ENCODE assay signal across 1 cellular context in the genomic region with DNA sequence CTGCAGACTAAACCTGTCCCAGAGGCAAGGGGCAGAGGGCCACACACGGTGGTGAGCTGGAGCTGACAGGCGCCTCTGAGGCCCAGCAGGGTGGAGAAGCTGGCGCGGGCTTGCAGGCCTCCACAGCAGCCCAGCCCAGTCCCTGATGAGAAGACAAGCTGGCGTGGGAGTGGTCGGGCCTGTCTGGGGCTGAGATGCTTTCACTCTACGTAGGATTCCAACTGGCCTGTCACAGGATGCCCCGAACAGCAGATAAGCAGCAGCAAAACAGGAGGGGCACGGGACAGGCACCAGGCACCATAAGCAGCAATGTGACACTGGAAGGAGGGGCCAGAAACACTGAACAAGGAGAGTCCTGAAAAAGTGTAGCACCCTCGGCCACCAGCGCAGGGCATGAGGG.
TF ChIP-seq lines count a peak whose summit lies in the region.

No MANE protein-coding gene starts in this region.

TF ChIP-seq in SK-N-SH, 30 proteins besides CTCF, POLR2A, EP300 and RAD21 (continued from another document):
- TF ChIP-seq CHD2 (IDR thresholded peaks at IDR 0.05; ENCODE audit: low read length, partially characterized antibody) (peak; percentile 42), RXRA (IDR thresholded peaks at IDR 0.05; ENCODE audit: borderline replicate concordance, low read depth) (no peak)
TF ChIP-seq in SK-N-SH: peak in this region for 5.
